ENCODE assay signal across 8 cellular contexts in the genomic region with DNA sequence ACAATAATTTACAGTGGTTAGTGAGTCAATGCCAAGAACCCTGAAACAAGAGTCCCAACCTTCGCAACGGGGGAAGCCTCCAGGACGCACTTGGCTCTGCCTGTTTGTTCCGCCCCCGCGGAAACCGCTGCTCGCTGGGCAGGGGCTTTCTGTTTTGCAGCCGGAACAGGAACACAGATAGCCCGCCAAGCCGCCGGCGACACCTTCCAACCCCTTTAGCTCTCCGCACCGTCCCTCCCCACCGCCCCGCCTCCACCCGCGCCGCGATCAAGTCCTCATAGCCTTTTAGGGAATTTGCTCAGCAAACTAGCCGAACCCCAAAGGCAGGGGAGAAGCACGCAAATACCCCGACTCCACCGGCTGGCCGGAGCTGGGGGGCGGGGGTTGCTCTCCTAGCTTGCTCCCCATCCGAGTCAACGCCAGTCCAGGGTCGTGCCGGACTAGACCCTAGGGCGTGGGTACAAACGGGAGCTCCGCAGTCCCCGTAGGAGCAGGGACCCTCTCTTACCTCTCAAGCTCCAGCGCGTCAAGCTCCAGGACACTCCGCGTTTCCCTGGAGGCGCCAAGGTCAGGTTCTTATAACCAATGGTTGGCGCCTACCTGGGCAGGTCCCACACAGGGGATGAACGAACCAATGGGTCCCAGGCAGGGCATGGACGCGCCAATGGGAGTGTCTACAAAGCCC. TPM values are rescaled to one million over a fixed set of nuclear protein-coding genes. Genes with fewer than 3 reads are reported as not detected.
DNase-seq lines count a peak whose midpoint lies in the region; ATAC-seq and TF ChIP-seq lines count a peak whose summit lies in the region.

A gene with protein sequence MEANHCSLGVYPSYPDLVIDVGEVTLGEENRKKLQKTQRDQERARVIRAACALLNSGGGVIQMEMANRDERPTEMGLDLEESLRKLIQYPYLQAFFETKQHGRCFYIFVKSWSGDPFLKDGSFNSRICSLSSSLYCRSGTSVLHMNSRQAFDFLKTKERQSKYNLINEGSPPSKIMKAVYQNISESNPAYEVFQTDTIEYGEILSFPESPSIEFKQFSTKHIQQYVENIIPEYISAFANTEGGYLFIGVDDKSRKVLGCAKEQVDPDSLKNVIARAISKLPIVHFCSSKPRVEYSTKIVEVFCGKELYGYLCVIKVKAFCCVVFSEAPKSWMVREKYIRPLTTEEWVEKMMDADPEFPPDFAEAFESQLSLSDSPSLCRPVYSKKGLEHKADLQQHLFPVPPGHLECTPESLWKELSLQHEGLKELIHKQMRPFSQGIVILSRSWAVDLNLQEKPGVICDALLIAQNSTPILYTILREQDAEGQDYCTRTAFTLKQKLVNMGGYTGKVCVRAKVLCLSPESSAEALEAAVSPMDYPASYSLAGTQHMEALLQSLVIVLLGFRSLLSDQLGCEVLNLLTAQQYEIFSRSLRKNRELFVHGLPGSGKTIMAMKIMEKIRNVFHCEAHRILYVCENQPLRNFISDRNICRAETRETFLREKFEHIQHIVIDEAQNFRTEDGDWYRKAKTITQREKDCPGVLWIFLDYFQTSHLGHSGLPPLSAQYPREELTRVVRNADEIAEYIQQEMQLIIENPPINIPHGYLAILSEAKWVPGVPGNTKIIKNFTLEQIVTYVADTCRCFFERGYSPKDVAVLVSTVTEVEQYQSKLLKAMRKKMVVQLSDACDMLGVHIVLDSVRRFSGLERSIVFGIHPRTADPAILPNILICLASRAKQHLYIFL (minus strand): TSS at position 553 of the 685 bp plus-strand sequence. CDS start 3,086 bp downstream, outside the sequence.

- peak; percentile 40 for DNase-seq in Ammon's horn (ENCODE audit: low spot score)
- DNase-seq in RWPE1 (ENCODE audit: low spot score) = peak; percentile 81
- peak; percentile 76 for DNase-seq in activated gamma-delta T cell (lab: John Stamatoyannopoulos, UW)
- DNase-seq in cardiac septum (ENCODE audit: low spot score) = peak; percentile 93
- peak; percentile 73 for DNase-seq in prostate gland (ENCODE audit: low spot score)
- DNase-seq in uterus = peak; percentile 54 to 72

- H3K36me3 ChIP-seq in prostate gland = no peaks in the 10 kb centered on the region
- H3K36me3 ChIP-seq in uterus = no peaks in the 10 kb centered on the region

- H3K27ac ChIP-seq in RWPE1 = peak within 1 kb of the TSS; percentile 47
- peak within 1 kb of the TSS; percentile 17 to 39 for H3K27ac ChIP-seq in prostate gland
- H3K27ac ChIP-seq in uterus = peak within 1 kb of the TSS; percentile 32 to 50

- ATAC-seq in GM19328 (IDR thresholded peaks at IDR 0.05; ENCODE audit: unreplicated experiment) = peak; percentile 72
- peak; percentile 77 for ATAC-seq in HG03460 (IDR thresholded peaks at IDR 0.05; ENCODE audit: unreplicated experiment)

- TF ChIP-seq CTCF in RWPE1 (conservative IDR thresholded peaks at IDR 0.05; ENCODE audit: low read depth) (no peak), prostate gland (IDR thresholded peaks at IDR 0.05) (no peak), uterus (IDR thresholded peaks at IDR 0.05) (no peak)

- POLR2A ChIA-PET in RWPE1 (lab: Yijun Ruan, JAX; ENCODE audit: low non-redundant PET) = no interaction called here

- CTCF ChIA-PET in RWPE1 (lab: Yijun Ruan, JAX) = interaction anchor here (0.8 to 1.0 kb wide), 2 partner anchors 85 to 91 kb away, joined by 3 read pairs; no protein-coding TSS in a partner anchor

- intact Hi-C loops in cardiac septum (cut with DNase I) (loop anchor here (1.0 to 5.0 kb wide), 2 partner anchors 39 to 75 kb away; a partner anchor contains a TSS), prostate gland (cut with DNase I) (no loop called here), uterus (cut with DNase I; ENCODE audit: low total_unique reads) (no loop called here)

- under 1% methylated on average over 44 of the region's 44 CpGs for WGBS in prostate gland

- no peaks in the 10 kb centered on the region for H3K4me1 ChIP-seq in prostate gland (replicated peaks)
- no peaks in the 10 kb centered on the region for H3K4me1 ChIP-seq in uterus

- H3K4me3 ChIP-seq in prostate gland = peak within 1 kb of the TSS; percentile 35 to 38
- H3K4me3 ChIP-seq in uterus = peak within 1 kb of the TSS; percentile 38 to 43

- peaks cover 6% of the 10 kb centered on the region for H3K27me3 ChIP-seq in prostate gland (replicated peaks; ENCODE audit: insufficient read depth)
- H3K27me3 ChIP-seq in uterus = peaks cover 3 to 11% of the 10 kb centered on the region in 2 donors

- TF ChIP-seq POLR2A in prostate gland (IDR thresholded peaks at IDR 0.05) = peak; percentile 57
- no peak for TF ChIP-seq POLR2A in uterus (IDR thresholded peaks at IDR 0.05)

- H3K9me3 ChIP-seq in prostate gland (no peaks in the 10 kb centered on the region), uterus (no peaks in the 10 kb centered on the region)

RNA-seq across cellular contexts. Expression of the gene that starts here (rescaled TPM):
- 4.8 TPM for total RNA-seq in cardiac septum
- 10 to 100 TPM in 1 of 2 donors, 1 to 10 TPM in 1; 4.1 to 10.5 TPM for total RNA-seq in prostate gland
- 10 to 100 TPM in 1 of 4 donors, 1 to 10 TPM in 2, under 1 TPM in 1; 0.51 to 13.7 (median 7.1) TPM for total RNA-seq in uterus

Comparison
In these comparisons a context has a peak if more than half of its experiments do, and no peak if none do; other contexts are left out.
1. Peak in every context shown above with its lines: DNase-seq, ATAC-seq, H3K4me3 ChIP-seq and H3K27ac ChIP-seq.
2. DNase-seq: peak in every context shown above with its lines; median percentile 93 in cardiac septum; 81 in RWPE1; 76 in activated gamma-delta T cell; 73 in prostate gland; 63 in uterus; 40 in Ammon's horn.